8 cellular contexts compared by ENCODE assay signal in genomic region chr7:155299539-155300202, GRCh38. TPM values are rescaled to one million over a fixed set of nuclear protein-coding genes. Genes with fewer than 3 reads are reported as not detected.
DNase-seq lines count a peak whose midpoint lies in the region; ATAC-seq and TF ChIP-seq lines count a peak whose summit lies in the region.

No MANE protein-coding gene starts in this region.

- CTCF ChIA-PET in PC-9 (lab: Charles Lee) = interaction anchor here (0.8 kb wide), 1 partner anchor 296 kb away, joined by 4 read pairs; no protein-coding TSS in a partner anchor

- H3K9me3 ChIP-seq in PC-9 (ENCODE audit: insufficient read depth, low read depth) = no peaks in the 10 kb centered on the region
- H3K9me3 ChIP-seq in muscle layer of colon (ENCODE audit: low read length) = no peaks in the 10 kb centered on the region

- no peaks in the 10 kb centered on the region for H3K9me2 ChIP-seq in PC-9 (ENCODE audit: insufficient read depth)

- H3F3A ChIP-seq in PC-9 (ENCODE audit: insufficient read depth, low read depth) = peaks cover 45% of the 10 kb centered on the region

- TF ChIP-seq CTCF in PC-9 (conservative IDR thresholded peaks at IDR 0.05) (no peak), choroid plexus epithelial cell (conservative IDR thresholded peaks at IDR 0.05; ENCODE audit: low read depth, low read length) (no peak)

- H3K36me3 ChIP-seq in PC-9 (ENCODE audit: low read depth) (peaks cover 38% of the 10 kb centered on the region), muscle layer of colon (ENCODE audit: insufficient read depth, low read length) (peaks cover 11% of the 10 kb centered on the region)

- H3K27me3 ChIP-seq in PC-9 (ENCODE audit: insufficient read depth, low read depth) (no peaks in the 10 kb centered on the region), muscle layer of colon (ENCODE audit: control insufficient read depth in 1 of 2, insufficient read depth in 2 of 2, low read length in 2 of 2) (no peaks in the 10 kb centered on the region)

- H3K79me2 ChIP-seq in PC-9 (ENCODE audit: low read depth) = peaks cover 55% of the 10 kb centered on the region

- POLR2A ChIA-PET in PC-9 (lab: Charles Lee; ENCODE audit: unreplicated experiment) = interaction anchor here (0.5 to 1.1 kb wide), 2 partner anchors 69 to 76 kb away, joined by 3 to 4 read pairs; no protein-coding TSS in a partner anchor

- H4K20me1 ChIP-seq in PC-9 (ENCODE audit: insufficient read depth) = peaks cover 36% of the 10 kb centered on the region

- intact Hi-C loops in PC-9 (cut with micrococcal nuclease; ENCODE audit: unreplicated experiment) = no loop called here

- no TSS peak for BruUV-seq in PC-9 (replicated peaks; lab: Mats Ljungman, UMichigan)

- H3K9ac ChIP-seq in muscle layer of colon (ENCODE audit: low read length) = peak overlapping the region; percentile 30

- H3K4me1 ChIP-seq in PC-9 (replicated peaks; ENCODE audit: insufficient read depth) = peaks cover 42% of the 10 kb centered on the region
- H3K4me1 ChIP-seq in muscle layer of colon (ENCODE audit: insufficient read depth, low read length) = peaks cover 18% of the 10 kb centered on the region

- H3K27ac ChIP-seq in PC-9 (no peak overlapping the region), muscle layer of colon (ENCODE audit: low read depth, low read length) (peak overlapping the region; percentile 18)

- peak overlapping the region; percentile 85 for H3K4me2 ChIP-seq in PC-9

- no peak for ATAC-seq in GM19023 (IDR thresholded peaks at IDR 0.05; ENCODE audit: unreplicated experiment)

- H3K4me3 ChIP-seq in PC-9 (peak overlapping the region; percentile 90), choroid plexus epithelial cell (ENCODE audit: low read depth, low read length) (peak overlapping the region; percentile 72), muscle layer of colon (ENCODE audit: low read depth in 1 of 2, low read length in 2 of 2) (peak overlapping the region; percentile 75 to 80)

- peak; percentile 29 for DNase-seq in NCI-H2029 (lab: John Stamatoyannopoulos, UW)
- no peak for DNase-seq in NCI-H2029 treated with DMSO at 0.1 percent for 48 hours (lab: John Stamatoyannopoulos, UW)
- DNase-seq in PC-9 = no peak
- peak; percentile 62 for DNase-seq in choroid plexus epithelial cell (ENCODE audit: low read depth)
- no peak for DNase-seq in NCI-H345 treated with DMSO at 0.1 percent for 48 hours (lab: John Stamatoyannopoulos, UW; ENCODE audit: unreplicated experiment)
- DNase-seq in DMS153 (lab: John Stamatoyannopoulos, UW) = no peak

- no peak overlapping the region for H2AFZ ChIP-seq in PC-9

RNA-seq across cellular contexts. Expression of gene INSIG1, which starts 2.0 kb away (rescaled TPM):
- total RNA-seq in PC-9 (2021) = 75.7 and 103 TPM in 2 replicates

Comparison
In these comparisons a context has a peak if more than half of its experiments do, and no peak if none do; other contexts are left out.
1. DNase-seq: peak in NCI-H2029 (single experiment) and choroid plexus epithelial cell (single experiment); none in NCI-H2029 treated with DMSO at 0.1 percent for 48 hours (single experiment), PC-9 (0 of 2), NCI-H345 treated with DMSO at 0.1 percent for 48 hours (single experiment) and DMS153 (single experiment).
2. Peak in every context shown above with its lines, with median percentiles within 50 percentile points of each other: H3K4me3 ChIP-seq.